Comparison of ENCODE assay signal across 11 cellular contexts in the genomic region with DNA sequence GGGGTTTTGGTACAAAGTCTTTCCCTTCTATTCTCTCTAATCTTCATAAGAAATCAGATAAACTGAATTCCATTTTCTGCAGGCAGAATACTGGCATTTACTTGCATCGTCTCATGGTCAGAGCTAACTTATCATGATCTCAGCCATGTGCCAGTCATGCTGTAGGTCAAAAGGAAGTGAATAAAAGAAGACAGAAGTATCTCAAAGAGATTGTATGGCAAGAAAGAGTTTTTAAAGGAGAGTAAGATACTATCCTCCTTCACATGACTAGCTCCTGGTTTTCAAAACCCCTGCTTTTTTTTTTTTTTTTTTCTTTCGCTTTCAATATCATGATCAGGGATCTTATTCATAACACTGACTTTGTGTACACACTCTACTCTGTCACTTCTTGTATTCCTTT.
"Had no signal": no experiment of that assay in that cellular context is flagged by ENCODE, and none has a peak within 500 bp of the region (broad histone marks: within the 10 kb centered on the region; RNA-seq: fewer than 3 reads in every experiment).

No MANE protein-coding gene starts in this region.

- ATAC-seq: stimulated activated naive B cell treated with anti-CD40 and anti-IgM and Interleukin-4, amounts not matched to agents 10 μg/mL and 1 μg/mL and 100 μg/mL, for 72 hours had no signal

- H3K9me3 ChIP-seq: pancreas had no signal

- H3K27ac ChIP-seq: esophagus squamous epithelium, pancreas had no signal

- H3K27me3 ChIP-seq: esophagus squamous epithelium, pancreas had no signal

- DNase-seq: activated CD4-positive, CD25-positive, alpha-beta regulatory T cell; activated T-cell treated with anti-CD3 and anti-CD28 coated beads, Interleukin-2, amount 50 U/mL, for 1 hour; esophagus squamous epithelium; foreskin fibroblast; midbrain; naive B cell; pancreas; stimulated activated CD4-positive, alpha-beta T cell treated with anti-CD3 and anti-CD28 coated beads, Interleukin-1b, Interleukin-23, amount 100 ng/mL, for 48 hours; stimulated activated naive B cell treated with anti-CD40 and anti-IgM and Interleukin-4, amounts not matched to agents 10 μg/mL and 1 μg/mL and 100 μg/mL, for 72 hours; trophoblast cell had no signal

- H3K36me3 ChIP-seq: esophagus squamous epithelium, pancreas had no signal

- H3K4me1 ChIP-seq: pancreas had no signal

- H3K4me3 ChIP-seq: lung, pancreas had no signal
